ENCODE assay signal across 14 cellular contexts in the genomic region with DNA sequence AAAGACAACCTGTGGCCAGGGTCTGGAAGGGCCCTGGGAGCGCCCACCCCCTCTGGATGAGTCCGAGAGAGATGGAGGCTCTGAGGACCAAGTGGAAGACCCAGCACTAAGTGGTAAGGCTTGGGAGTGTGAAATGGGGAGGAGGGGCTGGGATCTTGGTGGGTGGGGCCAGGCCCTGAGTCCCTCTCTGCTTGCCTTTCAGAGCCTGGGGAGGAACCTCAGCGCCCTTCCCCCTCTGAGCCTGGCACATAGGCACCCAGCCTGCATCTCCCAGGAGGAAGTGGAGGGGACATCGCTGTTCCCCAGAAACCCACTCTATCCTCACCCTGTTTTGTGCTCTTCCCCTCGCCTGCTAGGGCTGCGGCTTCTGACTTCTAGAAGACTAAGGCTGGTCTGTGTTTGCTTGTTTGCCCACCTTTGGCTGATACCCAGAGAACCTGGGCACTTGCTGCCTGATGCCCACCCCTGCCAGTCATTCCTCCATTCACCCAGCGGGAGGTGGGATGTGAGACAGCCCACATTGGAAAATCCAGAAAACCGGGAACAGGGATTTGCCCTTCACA. TPM values are rescaled to one million over a fixed set of nuclear protein-coding genes. Genes with fewer than 3 reads are reported as not detected.
DNase-seq lines count a peak whose midpoint lies in the region; ATAC-seq and TF ChIP-seq lines count a peak whose summit lies in the region.
"Had no signal": no experiment of that assay in that cellular context is flagged by ENCODE, and none has a peak within 500 bp of the region (broad histone marks: within the 10 kb centered on the region; RNA-seq: fewer than 3 reads in every experiment).

No MANE protein-coding gene starts in this region.

- peaks cover 33% of the 10 kb centered on the region for H3K4me1 ChIP-seq in prostate gland (replicated peaks)

- intact Hi-C loops in dendritic cell treated with granulocyte-macrophage colony-stimulating factor and Interleukin-4, amounts not matched to agents 40 ng/mL and 50 ng/mL, for 4 days (cut with micrococcal nuclease) = loop anchor here (2.0 kb wide), 1 partner anchor 13 kb away; no protein-coding TSS in a partner anchor
- intact Hi-C loops in prostate gland (cut with DNase I) = loop anchor here (5.0 kb wide), 1 partner anchor 42 kb away; no protein-coding TSS in a partner anchor

- H3K4me3 Mint-ChIP-seq in dendritic cell treated with granulocyte-macrophage colony-stimulating factor and Interleukin-4, amounts not matched to agents 40 ng/mL and 50 ng/mL, for 4 days = peak overlapping the region; percentile 94

- 90% methylated on average over 8 of the region's 8 CpGs for whole genome bisulfite sequencing in prostate gland

- TF ChIP-seq POLR2A in NB4 (IDR thresholded peaks at IDR 0.05; ENCODE audit: extremely low read depth, insufficient read length) = no peak
- no peak for TF ChIP-seq POLR2A in prostate gland (IDR thresholded peaks at IDR 0.05)

- H3K27ac Mint-ChIP-seq in dendritic cell treated with granulocyte-macrophage colony-stimulating factor and Interleukin-4, amounts not matched to agents 40 ng/mL and 50 ng/mL, for 4 days = peak overlapping the region; percentile 79

- H3K4me3 ChIP-seq in NB4 (ENCODE audit: low read depth, low read length) = no peak overlapping the region
- no peak overlapping the region for H3K4me3 ChIP-seq in prostate gland
- H3K4me3 ChIP-seq: body of pancreas had no signal

- no peak for TF ChIP-seq CTCF in NB4 (IDR thresholded peaks at IDR 0.05; ENCODE audit: low read depth, low read length)
- no peak for TF ChIP-seq CTCF in prostate gland (IDR thresholded peaks at IDR 0.05)

- peaks cover 17% of the 10 kb centered on the region for H3K36me3 Mint-ChIP-seq in dendritic cell treated with granulocyte-macrophage colony-stimulating factor and Interleukin-4, amounts not matched to agents 40 ng/mL and 50 ng/mL, for 4 days (ENCODE audit: low read depth)
- H3K36me3 Mint-ChIP-seq: mesothelial cell of epicardium had no signal

- H3K27me3 Mint-ChIP-seq in dendritic cell treated with granulocyte-macrophage colony-stimulating factor and Interleukin-4, amounts not matched to agents 40 ng/mL and 50 ng/mL, for 4 days = peaks cover 21% of the 10 kb centered on the region

- no peaks in the 10 kb centered on the region for H3K27me3 ChIP-seq in prostate gland (replicated peaks; ENCODE audit: insufficient read depth)
- H3K27me3 ChIP-seq: body of pancreas had no signal

- peaks cover 70% of the 10 kb centered on the region for H3K4me1 Mint-ChIP-seq in dendritic cell treated with granulocyte-macrophage colony-stimulating factor and Interleukin-4, amounts not matched to agents 40 ng/mL and 50 ng/mL, for 4 days (ENCODE audit: low read depth)

- no peaks in the 10 kb centered on the region for H3K9me3 Mint-ChIP-seq in dendritic cell treated with granulocyte-macrophage colony-stimulating factor and Interleukin-4, amounts not matched to agents 40 ng/mL and 50 ng/mL, for 4 days
- H3K9me3 Mint-ChIP-seq: mesothelial cell of epicardium had no signal

- H3K27ac ChIP-seq in prostate gland = peak overlapping the region; percentile 76 to 87

- peak; percentile 41 for DNase-seq in NCI-H82 (lab: John Stamatoyannopoulos, UW)
- no peak for DNase-seq in NCI-H82 treated with DMSO at 0.1 percent for 48 hours (lab: John Stamatoyannopoulos, UW; ENCODE audit: unreplicated experiment)
- peak; percentile 51 for DNase-seq in NB4 (ENCODE audit: low read depth)
- DNase-seq in prostate gland (ENCODE audit: low spot score) = no peak
- no peak for DNase-seq in activated CD8-positive, alpha-beta memory T cell treated with anti-CD3 and anti-CD28 coated beads, Interleukin-2, amount 50 U/mL, for 4 hours
- DNase-seq in stimulated activated CD4-positive, alpha-beta T cell treated with anti-CD3 and anti-CD28 coated beads, Interleukin-2, amount 100 ng/mL, for 24 hours = no peak
- DNase-seq: body of pancreas, DMS53, erythroblast, NCI-H1092, NCI-H524 had no signal

- ATAC-seq in HG02678 (IDR thresholded peaks at IDR 0.05; ENCODE audit: unreplicated experiment) = no peak
- ATAC-seq: body of pancreas had no signal

- H3K36me3 ChIP-seq in prostate gland = no peaks in the 10 kb centered on the region

- H3K9me3 ChIP-seq in prostate gland = no peaks in the 10 kb centered on the region
- H3K9me3 ChIP-seq: body of pancreas had no signal

RNA-seq across cellular contexts. Expression of a gene that starts 1.2 kb away (rescaled TPM):
- 100 to 1,000 TPM in 1 of 2 donors, 10 to 100 TPM in 1; 52.5 to 202 TPM for total RNA-seq in prostate gland

RNA-seq across cellular contexts. Expression of a gene that starts 8.9 kb away (rescaled TPM):
- 100 to 1,000 TPM in 1 of 2 donors, 10 to 100 TPM in 1; 69.0 to 108 TPM for total RNA-seq in prostate gland

RNA-seq across cellular contexts. Expression of a gene that starts 28.0 kb away (rescaled TPM):
- total RNA-seq in prostate gland = under 1 TPM in 1 of 2 donors, not detected in 1; 0.17 TPM
- total RNA-seq: body of pancreas, mesothelial cell of epicardium had no signal

RNA-seq across cellular contexts. Expression of a gene that starts 29.5 kb away (rescaled TPM):
- 10 to 100 TPM in 1 of 2 donors, 1 to 10 TPM in 1; 4.3 to 44.3 TPM for total RNA-seq in prostate gland

RNA-seq across cellular contexts. Expression of a gene that starts 32.6 kb away (rescaled TPM):
- total RNA-seq in prostate gland = 1 to 10 TPM; 2.7 to 5.8 TPM

Comparison
In these comparisons a context has a peak if more than half of its experiments do, and no peak if none do; other contexts are left out.
1. DNase-seq: peak in NCI-H82 (single experiment) and NB4 (single experiment); none in NCI-H82 treated with DMSO at 0.1 percent for 48 hours (single experiment), prostate gland (single experiment), activated CD8-positive, alpha-beta memory T cell treated with anti-CD3 and anti-CD28 coated beads, Interleukin-2, amount 50 U/mL, for 4 hours (single experiment) and stimulated activated CD4-positive, alpha-beta T cell treated with anti-CD3 and anti-CD28 coated beads, Interleukin-2, amount 100 ng/mL, for 24 hours (0 of 2).